15 cellular contexts compared by ENCODE assay signal in the genomic region with DNA sequence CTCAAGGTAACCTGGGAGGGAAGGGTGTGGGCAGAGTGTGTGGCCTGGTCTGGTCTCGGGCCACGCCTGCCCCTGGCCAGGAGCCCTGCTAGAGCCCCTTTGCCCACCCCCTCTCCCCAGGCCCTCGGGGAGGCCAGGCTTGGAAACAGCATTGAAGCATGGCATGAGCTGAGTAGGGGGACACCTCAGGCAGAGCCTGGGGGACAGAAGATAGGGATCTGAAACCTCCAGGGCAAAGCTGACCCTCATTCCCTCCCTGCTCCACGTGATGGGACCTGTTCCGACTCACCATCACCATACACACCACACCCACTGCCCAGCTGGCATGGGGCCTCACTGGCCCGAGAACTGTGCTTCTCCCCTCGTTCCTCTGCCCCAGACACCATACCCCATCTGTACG. TPM values are rescaled to one million over a fixed set of nuclear protein-coding genes. Genes with fewer than 3 reads are reported as not detected.
DNase-seq lines count a peak whose midpoint lies in the region; ATAC-seq and TF ChIP-seq lines count a peak whose summit lies in the region.
"Had no signal": no experiment of that assay in that cellular context is flagged by ENCODE, and none has a peak within 500 bp of the region (broad histone marks: within the 10 kb centered on the region; RNA-seq: fewer than 3 reads in every experiment).

No MANE protein-coding gene starts in this region.

- H3K27ac ChIP-seq in CD8-positive, alpha-beta T cell (ENCODE audit: low read depth, low read length) = no peak overlapping the region
- no peak overlapping the region for H3K27ac ChIP-seq in osteoblast (ENCODE audit: low read depth, low read length)
- H3K27ac ChIP-seq: KMS-11 had no signal

- POLR2A ChIA-PET in CD8-positive, alpha-beta T cell (lab: Charles Lee) = interaction anchor here (3.8 kb wide), 1 partner anchor 16 kb away, joined by 16 read pairs; the partner anchor contains the start of gene DUS1L
- POLR2A ChIA-PET in HEK293T (lab: Yijun Ruan, JAX) = interaction anchor here (2.4 to 2.7 kb wide), 2 partner anchors 11 to 49 kb away, joined by 7 to 17 read pairs; partner anchors contain the start of genes DCXR and FASN

- ATAC-seq in CD8-positive, alpha-beta T cell = no peak
- ATAC-seq in GM21447 (IDR thresholded peaks at IDR 0.05; ENCODE audit: unreplicated experiment) = no peak
- ATAC-seq: PC-3 had no signal

- peaks cover 18% of the 10 kb centered on the region for H3K4me1 Mint-ChIP-seq in CD8-positive, alpha-beta T cell (ENCODE audit: low read depth)
- peaks cover 7% of the 10 kb centered on the region for H3K4me1 Mint-ChIP-seq in activated T-helper 2 cell treated with anti-CD3 and anti-CD28 coated beads, Interferon-gamma antibody, Interleukin-2, Interleukin-4, amounts not matched to agents 10 μg/mL and 5 μg/mL and 100 μg/mL, durations not matched to agents 14 hours and 24 hours and 36 hours (ENCODE audit: low read depth)

- no peaks in the 10 kb centered on the region for H3K27me3 Mint-ChIP-seq in CD8-positive, alpha-beta T cell (ENCODE audit: low read depth)
- H3K27me3 Mint-ChIP-seq in activated T-helper 2 cell treated with anti-CD3 and anti-CD28 coated beads, Interferon-gamma antibody, Interleukin-2, Interleukin-4, amounts not matched to agents 10 μg/mL and 5 μg/mL and 100 μg/mL, durations not matched to agents 14 hours and 24 hours and 36 hours (ENCODE audit: low read depth) = no peaks in the 10 kb centered on the region
- H3K27me3 Mint-ChIP-seq: CD4-positive, alpha-beta memory T cell had no signal

- H3K4me2 ChIP-seq in osteoblast (ENCODE audit: insufficient read depth, low read length) = no peak overlapping the region
- H3K4me2 ChIP-seq: KMS-11 had no signal

- intact Hi-C loops in CD8-positive, alpha-beta T cell (cut with DNase I, micrococcal nuclease) = no loop called here
- intact Hi-C loops in activated T-helper 2 cell treated with anti-CD3 and anti-CD28 coated beads, Interferon-gamma antibody, Interleukin-2, Interleukin-4, amounts not matched to agents 10 μg/mL and 5 μg/mL and 100 μg/mL, durations not matched to agents 14 hours and 24 hours and 36 hours (cut with micrococcal nuclease) = no loop called here

- H3K4me3 Mint-ChIP-seq in CD8-positive, alpha-beta T cell = peak overlapping the region; percentile 47
- H3K4me3 Mint-ChIP-seq in activated T-helper 2 cell treated with anti-CD3 and anti-CD28 coated beads, Interferon-gamma antibody, Interleukin-2, Interleukin-4, amounts not matched to agents 10 μg/mL and 5 μg/mL and 100 μg/mL, durations not matched to agents 14 hours and 24 hours and 36 hours (ENCODE audit: low read depth) = peak overlapping the region; percentile 37
- H3K4me3 Mint-ChIP-seq: HFFc6 had no signal

- no peaks in the 10 kb centered on the region for H3K9me3 Mint-ChIP-seq in CD8-positive, alpha-beta T cell
- no peaks in the 10 kb centered on the region for H3K9me3 Mint-ChIP-seq in activated T-helper 2 cell treated with anti-CD3 and anti-CD28 coated beads, Interferon-gamma antibody, Interleukin-2, Interleukin-4, amounts not matched to agents 10 μg/mL and 5 μg/mL and 100 μg/mL, durations not matched to agents 14 hours and 24 hours and 36 hours
- H3K9me3 Mint-ChIP-seq: HFFc6 had no signal

- DNase-seq in CD8-positive, alpha-beta T cell = no peak
- DNase-seq in Daoy (ENCODE audit: low read depth) (peak; percentile 1), osteoblast (ENCODE audit: insufficient read length, low spot score, missing footprints) (peak; percentile 86), HEK293T (ENCODE audit: extremely low spot score) (no peak), dedifferentiated amniotic fluid mesenchymal stem cell (ENCODE audit: extremely low spot score) (no peak)
- no peak for DNase-seq in activated T-helper 2 cell treated with anti-CD3 and anti-CD28 coated beads, Interferon-gamma antibody, Interleukin-2, Interleukin-4, amounts not matched to agents 10 μg/mL and 5 μg/mL and 100 μg/mL, durations not matched to agents 14 hours and 24 hours and 36 hours (ENCODE audit: low spot score)
- DNase-seq: CD4-positive, alpha-beta memory T cell; HFFc6; NCI-H1048; NCI-H2081 treated with DMSO at 0.1 percent for 48 hours; NCI-H510A; NCI-H774; PC-3 had no signal

- no peaks in the 10 kb centered on the region for H3K9me3 ChIP-seq in CD8-positive, alpha-beta T cell (ENCODE audit: low read length)
- no peaks in the 10 kb centered on the region for H3K9me3 ChIP-seq in osteoblast (ENCODE audit: low read depth, low read length)

- CTCF ChIA-PET in CD8-positive, alpha-beta T cell (lab: Charles Lee) = interaction anchor here (1.1 kb wide), 1 partner anchor 27 kb away, joined by 3 read pairs; no protein-coding TSS in a partner anchor
- CTCF ChIA-PET in HEK293T (lab: Yijun Ruan, JAX) = no interaction called here

- TF ChIP-seq CTCF in CD8-positive, alpha-beta T cell (IDR thresholded peaks at IDR 0.05) = no peak
- TF ChIP-seq CTCF in osteoblast (IDR thresholded peaks at IDR 0.05; ENCODE audit: extremely low read depth, low read depth, low read length) = no peak

- H3K4me1 ChIP-seq in CD8-positive, alpha-beta T cell (ENCODE audit: insufficient read depth, low read length) = peaks cover 28% of the 10 kb centered on the region
- H3K4me1 ChIP-seq in osteoblast (ENCODE audit: insufficient read depth, low read length) = peaks cover 12% of the 10 kb centered on the region

- peaks cover 14% of the 10 kb centered on the region for H3K36me3 Mint-ChIP-seq in CD8-positive, alpha-beta T cell
- H3K36me3 Mint-ChIP-seq in activated T-helper 2 cell treated with anti-CD3 and anti-CD28 coated beads, Interferon-gamma antibody, Interleukin-2, Interleukin-4, amounts not matched to agents 10 μg/mL and 5 μg/mL and 100 μg/mL, durations not matched to agents 14 hours and 24 hours and 36 hours (ENCODE audit: low read depth) = peaks cover 5% of the 10 kb centered on the region

- peaks cover 4% of the 10 kb centered on the region for H4K20me1 ChIP-seq in osteoblast (ENCODE audit: insufficient read depth, low read length)

- H3K36me3 ChIP-seq in CD8-positive, alpha-beta T cell (ENCODE audit: insufficient read depth, low read length) = peaks cover 3% of the 10 kb centered on the region
- H3K36me3 ChIP-seq in osteoblast (ENCODE audit: insufficient read depth, low read length) = peaks cover 35% of the 10 kb centered on the region

- no peaks in the 10 kb centered on the region for H3K27me3 ChIP-seq in CD8-positive, alpha-beta T cell (ENCODE audit: insufficient read depth, low read length)
- H3K27me3 ChIP-seq in osteoblast (ENCODE audit: insufficient read depth, low read length) = no peaks in the 10 kb centered on the region

- H3K79me2 ChIP-seq in osteoblast (ENCODE audit: insufficient read depth, low read length) = peaks cover 40% of the 10 kb centered on the region

- H3K27ac Mint-ChIP-seq in CD8-positive, alpha-beta T cell = no peak overlapping the region
- H3K27ac Mint-ChIP-seq in activated T-helper 2 cell treated with anti-CD3 and anti-CD28 coated beads, Interferon-gamma antibody, Interleukin-2, Interleukin-4, amounts not matched to agents 10 μg/mL and 5 μg/mL and 100 μg/mL, durations not matched to agents 14 hours and 24 hours and 36 hours = no peak overlapping the region
- H3K27ac Mint-ChIP-seq: HFFc6 had no signal

- H3K4me3 ChIP-seq in CD8-positive, alpha-beta T cell (ENCODE audit: low read depth, low read length) = no peak overlapping the region
- no peak overlapping the region for H3K4me3 ChIP-seq in osteoblast (ENCODE audit: insufficient read depth, low read length)

- H2AFZ ChIP-seq in osteoblast (ENCODE audit: low read length) = no peak overlapping the region

TF ChIP-seq in HEK293T, 16 proteins besides CTCF, POLR2A, EP300 and RAD21 (continues in another document):
- TF ChIP-seq PKNOX1 (IDR thresholded peaks at IDR 0.05) (no peak), FOXA1 (IDR thresholded peaks at IDR 0.05) (no peak), L3MBTL2 (conservative IDR thresholded peaks at IDR 0.05) (no peak), ZNF384 (IDR thresholded peaks at IDR 0.05) (no peak), FOXK2 (IDR thresholded peaks at IDR 0.05) (no peak)

RNA-seq across cellular contexts. Expression of gene RFNG, which starts 2.5 kb away (rescaled TPM):
- total RNA-seq in CD8-positive, alpha-beta T cell = 10 to 100 TPM; 26.2 to 27.2 TPM
- 18.8 and 20.2 TPM in 2 replicates for total RNA-seq in Daoy (2014; rRNA removed; shearing (Covaris generic))
- 21.8 and 21.9 TPM in 2 replicates for total RNA-seq in activated T-helper 2 cell treated with anti-CD3 and anti-CD28 coated beads, Interferon-gamma antibody, Interleukin-2, Interleukin-4, amounts not matched to agents 10 μg/mL and 5 μg/mL and 100 μg/mL, durations not matched to agents 14 hours and 24 hours and 36 hours
- total RNA-seq in osteoblast = 46.3 and 52.7 TPM in 2 replicates

RNA-seq across cellular contexts. Expression of gene GPS1, which starts 2.6 kb away (rescaled TPM):
- total RNA-seq in CD8-positive, alpha-beta T cell = 10 to 100 TPM; 72.0 to 72.8 TPM
- 180 and 190 TPM in 2 replicates for total RNA-seq in Daoy (2014; rRNA removed; shearing (Covaris generic))
- total RNA-seq in activated T-helper 2 cell treated with anti-CD3 and anti-CD28 coated beads, Interferon-gamma antibody, Interleukin-2, Interleukin-4, amounts not matched to agents 10 μg/mL and 5 μg/mL and 100 μg/mL, durations not matched to agents 14 hours and 24 hours and 36 hours = 103 TPM in 2 replicates
- 90.2 and 93.7 TPM in 2 replicates for total RNA-seq in osteoblast

RNA-seq across cellular contexts. Expression of gene DCXR, which starts 11.6 kb away (rescaled TPM):
- 10 to 100 TPM; 71.7 to 77.7 TPM for total RNA-seq in CD8-positive, alpha-beta T cell
- 57.0 and 92.7 TPM in 2 replicates for total RNA-seq in Daoy (2014; rRNA removed; shearing (Covaris generic))
- 138 and 145 TPM in 2 replicates for total RNA-seq in activated T-helper 2 cell treated with anti-CD3 and anti-CD28 coated beads, Interferon-gamma antibody, Interleukin-2, Interleukin-4, amounts not matched to agents 10 μg/mL and 5 μg/mL and 100 μg/mL, durations not matched to agents 14 hours and 24 hours and 36 hours
- 23.9 and 31.8 TPM in 2 replicates for total RNA-seq in osteoblast

RNA-seq across cellular contexts. Expression of gene DUS1L, which starts 16.5 kb away (rescaled TPM):
- 100 to 1,000 TPM; 159 to 174 TPM for total RNA-seq in CD8-positive, alpha-beta T cell
- 82.5 and 99.0 TPM in 2 replicates for total RNA-seq in Daoy (2014; rRNA removed; shearing (Covaris generic))
- total RNA-seq in activated T-helper 2 cell treated with anti-CD3 and anti-CD28 coated beads, Interferon-gamma antibody, Interleukin-2, Interleukin-4, amounts not matched to agents 10 μg/mL and 5 μg/mL and 100 μg/mL, durations not matched to agents 14 hours and 24 hours and 36 hours = 154 and 179 TPM in 2 replicates
- 43.8 and 43.9 TPM in 2 replicates for total RNA-seq in osteoblast

RNA-seq across cellular contexts. Expression of gene RAC3, which starts 17.6 kb away (rescaled TPM):
- 1 to 10 TPM; 2.1 to 3.5 TPM for total RNA-seq in CD8-positive, alpha-beta T cell
- total RNA-seq in Daoy (2014; rRNA removed; shearing (Covaris generic)) = 9.3 and 16.9 TPM in 2 replicates
- total RNA-seq in activated T-helper 2 cell treated with anti-CD3 and anti-CD28 coated beads, Interferon-gamma antibody, Interleukin-2, Interleukin-4, amounts not matched to agents 10 μg/mL and 5 μg/mL and 100 μg/mL, durations not matched to agents 14 hours and 24 hours and 36 hours = 15.4 and 18.4 TPM in 2 replicates
- 0.59 and 1.8 TPM in 2 replicates for total RNA-seq in osteoblast

Comparison
In these comparisons a context has a peak if more than half of its experiments do, and no peak if none do; other contexts are left out.
1. DNase-seq: peak in Daoy (single experiment) and osteoblast (single experiment); none in CD8-positive, alpha-beta T cell (0 of 7), activated T-helper 2 cell treated with anti-CD3 and anti-CD28 coated beads, Interferon-gamma antibody, Interleukin-2, Interleukin-4, amounts not matched to agents 10 μg/mL and 5 μg/mL and 100 μg/mL, durations not matched to agents 14 hours and 24 hours and 36 hours (single experiment), HEK293T (single experiment) and dedifferentiated amniotic fluid mesenchymal stem cell (single experiment).